Comparison of ENCODE assay signal across 23 cellular contexts in genomic region chr6:168581236-168581635, GRCh38.
"Had no signal": no experiment of that assay in that cellular context is flagged by ENCODE, and none has a peak within 500 bp of the region (broad histone marks: within the 10 kb centered on the region; RNA-seq: fewer than 3 reads in every experiment).

No MANE protein-coding gene starts in this region.

- H3K36me3 ChIP-seq: adrenal gland had no signal

- H3K27ac ChIP-seq: adrenal gland, SK-N-MC, VCaP had no signal

- DNase-seq: activated CD4-positive, alpha-beta memory T cell treated with anti-CD3 and anti-CD28 coated beads, Interleukin-2, amount 10 ng/mL, durations not matched to agents 7 days and 5 days; activated CD4-positive, alpha-beta T cell treated with anti-CD3 and anti-CD28 coated beads, Interleukin-2, amount 10 ng/mL, durations not matched to agents 7 days and 5 days; activated CD4-positive, CD25-positive, alpha-beta regulatory T cell; activated naive CD4-positive, alpha-beta T cell treated with anti-CD3 and anti-CD28 coated beads, Interleukin-2, amount 50 U/mL, for 16 hours; activated naive CD8-positive, alpha-beta T cell treated with anti-CD3 and anti-CD28 coated beads, Interleukin-2, amount 10 ng/mL, durations not matched to agents 7 days and 5 days; activated T-cell treated with anti-CD3 and anti-CD28 coated beads, Interleukin-2, amount 50 U/mL, for 1 hour; adrenal gland; anterior cingulate cortex; cerebellar nuclear complex; Karpas-422; MM.1S; NCI-H187; NCI-H2081; NCI-H2227 treated with DMSO at 0.1 percent for 48 hours; NCI-H510A; NCI-H526 treated with DMSO at 0.1 percent for 48 hours; T-cell; T-helper 2 cell; T1000 had no signal

- H3K4me1 ChIP-seq: adrenal gland had no signal

- H3K9me3 ChIP-seq: adrenal gland had no signal

- H3K4me3 ChIP-seq: adrenal gland, K562, SK-N-MC had no signal

- ATAC-seq: K562, Right ventricle myocardium inferior, T-cell had no signal
